10 cellular contexts compared by ENCODE assay signal in genomic region chr7:140005754-140006503, GRCh38. TPM values are rescaled to one million over a fixed set of nuclear protein-coding genes. Genes with fewer than 3 reads are reported as not detected.
A peak's percentile ranks its signal among the peaks of the same experiment; 100 is the strongest.
DNase-seq lines count a peak whose midpoint lies in the region; ATAC-seq, FAIRE-seq and TF ChIP-seq lines count a peak whose summit lies in the region.
"Had no signal": no experiment of that assay in that cellular context is flagged by ENCODE, and none has a peak within 500 bp of the region (broad histone marks: within the 10 kb centered on the region; RNA-seq: fewer than 3 reads in every experiment).

No MANE protein-coding gene starts in this region.

- H3K4me1 ChIP-seq in HAP-1 (no peaks in the 10 kb centered on the region), adipocyte (ENCODE audit: control insufficient read depth, insufficient read depth, low read length) (no peaks in the 10 kb centered on the region), kidney (ENCODE audit: control insufficient read depth in 1 of 2, insufficient read depth in 1 of 2, low read depth in 1 of 2, low read length in 2 of 2) (no peaks in the 10 kb centered on the region), esophagus squamous epithelium (peaks cover 0 to 6% (median 0%) of the 10 kb centered on the region in 3 donors)

- H3K4me3 ChIP-seq in AG09309 (ENCODE audit: control insufficient read depth, low read depth, low read length), result no peak overlapping the region
- H3K4me3 ChIP-seq in HAP-1, result no peak overlapping the region
- no peak overlapping the region for H3K4me3 ChIP-seq in adipocyte (ENCODE audit: low read length)
- H3K4me3 ChIP-seq in kidney (ENCODE audit: low read length in 2 of 2), result no peak overlapping the region
- no peak overlapping the region for H3K4me3 ChIP-seq in esophagus squamous epithelium
- H3K4me3 ChIP-seq: pancreas had no signal

- H3K27ac Mint-ChIP-seq in stimulated activated effector memory CD8-positive, alpha-beta T cell treated with anti-CD3 and anti-CD28 coated beads, Interleukin-12 subunit alpha, Interleukin-12 subunit beta, amount 100 ng/mL, for 72 hours, result no peak overlapping the region
- H3K27ac Mint-ChIP-seq: dendritic cell treated with granulocyte-macrophage colony-stimulating factor and Interleukin-4, amounts not matched to agents 40 ng/mL and 50 ng/mL, for 4 days had no signal

- no peak for TF ChIP-seq POLR2A in esophagus squamous epithelium (IDR thresholded peaks at IDR 0.05)

- TF ChIP-seq CTCF in AG09309 (IDR thresholded peaks at IDR 0.05; ENCODE audit: control insufficient read depth, insufficient read depth, low read depth, low read length, missing control alignments) (peak; percentile 36), kidney (IDR thresholded peaks at IDR 0.05; ENCODE audit: borderline replicate concordance, extremely low read depth, insufficient read depth) (no peak), esophagus squamous epithelium (IDR thresholded peaks at IDR 0.05) (peak in 1 of 6 experiments; percentile 33)

- DNase-seq in AG09309 (ENCODE audit: low read depth) (no peak), HAP-1 (ENCODE audit: low spot score in 2 of 2) (peak; percentile 18 to 71), adipocyte (ENCODE audit: low read depth) (peak; percentile 9), kidney (peak; percentile 70), esophagus squamous epithelium (lab: John Stamatoyannopoulos, UW) (no peak)
- DNase-seq in activated CD4-positive, alpha-beta T cell treated with anti-CD3 and anti-CD28 coated beads, Interleukin-2, amount 50 U/mL, for 4 hours, result no peak
- no peak for DNase-seq in stimulated activated effector memory CD8-positive, alpha-beta T cell treated with anti-CD3 and anti-CD28 coated beads, Interleukin-12 subunit alpha, Interleukin-12 subunit beta, amount 100 ng/mL, for 72 hours (ENCODE audit: low spot score in 2 of 2)

- H3K27ac ChIP-seq in kidney (ENCODE audit: low read depth in 2 of 2, low read length in 2 of 2), result no peak overlapping the region
- no peak overlapping the region for H3K27ac ChIP-seq in esophagus squamous epithelium
- H3K27ac ChIP-seq: pancreas had no signal

- H3K4me1 Mint-ChIP-seq in stimulated activated effector memory CD8-positive, alpha-beta T cell treated with anti-CD3 and anti-CD28 coated beads, Interleukin-12 subunit alpha, Interleukin-12 subunit beta, amount 100 ng/mL, for 72 hours, result peaks cover 7% of the 10 kb centered on the region

- H3K27me3 ChIP-seq in HAP-1 (ENCODE audit: low read depth) (no peaks in the 10 kb centered on the region), adipocyte (replicated peaks; ENCODE audit: control insufficient read depth, insufficient read depth, low read length) (peaks cover 7% of the 10 kb centered on the region), esophagus squamous epithelium (peaks cover 0 to 4% (median 0%) of the 10 kb centered on the region in 4 donors)
- H3K27me3 ChIP-seq: pancreas had no signal

- no peak overlapping the region for H3K4me3 Mint-ChIP-seq in stimulated activated effector memory CD8-positive, alpha-beta T cell treated with anti-CD3 and anti-CD28 coated beads, Interleukin-12 subunit alpha, Interleukin-12 subunit beta, amount 100 ng/mL, for 72 hours
- H3K4me3 Mint-ChIP-seq: dendritic cell treated with granulocyte-macrophage colony-stimulating factor and Interleukin-4, amounts not matched to agents 40 ng/mL and 50 ng/mL, for 4 days had no signal

- H3K9me3 Mint-ChIP-seq in stimulated activated effector memory CD8-positive, alpha-beta T cell treated with anti-CD3 and anti-CD28 coated beads, Interleukin-12 subunit alpha, Interleukin-12 subunit beta, amount 100 ng/mL, for 72 hours, result no peaks in the 10 kb centered on the region
- H3K9me3 Mint-ChIP-seq: dendritic cell treated with granulocyte-macrophage colony-stimulating factor and Interleukin-4, amounts not matched to agents 40 ng/mL and 50 ng/mL, for 4 days had no signal

- in situ Hi-C loops in HAP-1 (cut with MboI; ENCODE audit: low sequenced_read_pairs), result loop anchor here (10.0 kb wide), 1 partner anchor 571 kb away; no protein-coding TSS in a partner anchor

- H3K9ac ChIP-seq in adipocyte (ENCODE audit: low read length) (no peak overlapping the region), kidney (ENCODE audit: low read length in 2 of 2) (no peak overlapping the region)

- no peaks in the 10 kb centered on the region for H3K9me3 ChIP-seq in HAP-1
- no peaks in the 10 kb centered on the region for H3K9me3 ChIP-seq in adipocyte (ENCODE audit: control insufficient read depth, low read length)
- H3K9me3 ChIP-seq in kidney (ENCODE audit: control insufficient read depth in 1 of 2, low read length in 2 of 2), result no peaks in the 10 kb centered on the region
- H3K9me3 ChIP-seq in esophagus squamous epithelium, result no peaks in the 10 kb centered on the region
- H3K9me3 ChIP-seq: pancreas had no signal

- 63 to 66% methylated on average over 4 to 6 of the region's 13 CpGs for WGBS in esophagus squamous epithelium, 2 donors

- H3K36me3 ChIP-seq in HAP-1 (replicated peaks), result no peaks in the 10 kb centered on the region
- H3K36me3 ChIP-seq in adipocyte (ENCODE audit: control insufficient read depth, insufficient read depth, low read length, severe bottlenecking), result no peaks in the 10 kb centered on the region
- no peaks in the 10 kb centered on the region for H3K36me3 ChIP-seq in kidney (ENCODE audit: control insufficient read depth in 1 of 2, insufficient read depth in 2 of 2, low read length in 2 of 2)
- no peaks in the 10 kb centered on the region for H3K36me3 ChIP-seq in esophagus squamous epithelium
- H3K36me3 ChIP-seq: pancreas had no signal

- no peak for FAIRE-seq in kidney (lab: Jason Lieb, UNC)
- FAIRE-seq: pancreas had no signal

- ATAC-seq in stimulated activated effector memory CD8-positive, alpha-beta T cell treated with anti-CD3 and anti-CD28 coated beads, Interleukin-12 subunit alpha, Interleukin-12 subunit beta, amount 100 ng/mL, for 72 hours, result no peak
- ATAC-seq in GM21825 (IDR thresholded peaks at IDR 0.05; ENCODE audit: unreplicated experiment), result no peak
- ATAC-seq: pancreas had no signal

- intact Hi-C loops in kidney (cut with DNase I), result loop anchor here (10.0 kb wide), 2 partner anchors 361 to 501 kb away; no protein-coding TSS in a partner anchor
- intact Hi-C loops in esophagus squamous epithelium (cut with DNase I), result no loop called here

- no peaks in the 10 kb centered on the region for H3K36me3 Mint-ChIP-seq in stimulated activated effector memory CD8-positive, alpha-beta T cell treated with anti-CD3 and anti-CD28 coated beads, Interleukin-12 subunit alpha, Interleukin-12 subunit beta, amount 100 ng/mL, for 72 hours

RNA-seq across cellular contexts. Expression of gene PARP12, which starts 56.8 kb away (rescaled TPM):
- total RNA-seq in kidney (40.2 TPM), esophagus squamous epithelium (10 to 100 TPM; 17.0 to 28.6 (median 22.1) TPM)
- polyA plus RNA-seq in kidney (ENCODE audit: insufficient read depth, low read depth, low replicate concordance), result 15.2 TPM

Comparison
In these comparisons a context has a peak if more than half of its experiments do, and no peak if none do; other contexts are left out.
1. DNase-seq: peak in HAP-1 (2 of 2), adipocyte (single experiment) and kidney (single experiment); none in AG09309 (single experiment), activated CD4-positive, alpha-beta T cell treated with anti-CD3 and anti-CD28 coated beads, Interleukin-2, amount 50 U/mL, for 4 hours (0 of 2), esophagus squamous epithelium (single experiment) and stimulated activated effector memory CD8-positive, alpha-beta T cell treated with anti-CD3 and anti-CD28 coated beads, Interleukin-12 subunit alpha, Interleukin-12 subunit beta, amount 100 ng/mL, for 72 hours (0 of 2).